In the genomic region with DNA sequence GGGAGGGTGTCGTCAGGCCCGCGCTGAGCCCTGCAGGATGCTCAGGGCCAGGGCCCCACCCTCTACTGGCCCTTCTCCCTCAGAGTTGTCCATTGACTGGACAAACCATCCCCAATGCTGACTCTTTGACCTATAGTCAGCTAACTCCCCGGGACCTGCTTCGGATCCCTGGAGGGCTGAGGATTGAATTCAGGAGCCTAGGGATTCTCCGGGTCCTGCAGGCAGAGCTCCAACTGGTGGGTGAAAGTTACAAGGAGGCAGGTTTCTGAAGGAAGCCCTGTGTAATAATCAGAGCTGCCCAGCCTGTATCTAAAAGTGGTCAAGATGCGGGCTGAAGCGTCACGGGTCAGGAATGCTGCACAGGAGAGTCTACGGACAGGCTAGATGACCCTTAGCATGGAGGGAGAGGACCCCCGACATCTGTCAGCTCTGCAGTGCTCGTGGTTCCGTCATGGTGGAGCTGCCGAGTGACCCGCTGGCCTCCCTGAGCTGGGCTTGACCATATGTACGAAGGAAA, we compare ENCODE assay signal across 10 cellular contexts. TPM values are rescaled to one million over a fixed set of nuclear protein-coding genes. Genes with fewer than 3 reads are reported as not detected.
A peak's percentile ranks its signal among the peaks of the same experiment; 100 is the strongest.
DNase-seq lines count a peak whose midpoint lies in the region; ATAC-seq, FAIRE-seq and TF ChIP-seq lines count a peak whose summit lies in the region.
"Had no signal": no experiment of that assay in that cellular context is flagged by ENCODE, and none has a peak within 500 bp of the region (broad histone marks: within the 10 kb centered on the region; RNA-seq: fewer than 3 reads in every experiment).

No MANE protein-coding gene starts in this region.

- CTCF ChIA-PET in H1 (lab: Charles Lee; ENCODE audit: partially characterized antibody) = interaction anchor here (0.8 to 5.8 kb wide), 10 partner anchors 9 to 113 kb away, joined by 3 to 47 read pairs (median 5); a partner anchor contains a TSS

- no peak for TF ChIP-seq POLR2A in H1 (IDR thresholded peaks at IDR 0.05; ENCODE audit: control extremely low read depth in 1 of 2, low read depth in 2 of 2, low read length in 2 of 2)

- DNase-seq in CD4-positive, CD25-positive, alpha-beta regulatory T cell = no peak
- no peak for DNase-seq in H1 (ENCODE audit: low read depth in 1 of 2, low spot score in 2 of 2)
- no peak for DNase-seq in pancreas
- DNase-seq in KBM-7 = no peak
- no peak for DNase-seq in hypothalamus (lab: John Stamatoyannopoulos, UW)
- DNase-seq in NCI-H2196 (lab: John Stamatoyannopoulos, UW; ENCODE audit: unreplicated experiment) = no peak
- DNase-seq: KG1 had no signal

- peaks cover 17% of the 10 kb centered on the region for H3K36me3 ChIP-seq in CD4-positive, CD25-positive, alpha-beta regulatory T cell (ENCODE audit: control insufficient read depth, insufficient read depth, low read length)
- H3K36me3 ChIP-seq in Loucy (ENCODE audit: insufficient read depth, low read length) (peaks cover 5% of the 10 kb centered on the region; the same call in 1 of the 2 replicates), H1 (ENCODE audit: control insufficient read depth in 2 of 4, insufficient read depth in 4 of 4, low read length in 3 of 4) (peaks cover 0 to under 1% (median 0%) of the 10 kb centered on the region in 4 experiments; a peak in 1 of 8 replicates), pancreas (no peaks in the 10 kb centered on the region)

- peak overlapping the region; percentile 88 for H3K9ac ChIP-seq in Loucy (ENCODE audit: low read depth, low read length, poor library complexity, severe bottlenecking)
- no peak overlapping the region; a peak in 2 of 7 replicates for H3K9ac ChIP-seq in H1 (replicated peaks in 1 of 4; ENCODE audit: extremely low read depth in 1 of 4, low read depth in 3 of 4, low read length in 3 of 4)

- peaks cover 16% of the 10 kb centered on the region for H4K20me1 ChIP-seq in Loucy (ENCODE audit: insufficient read depth, low read length, poor library complexity, severe bottlenecking)
- H4K20me1 ChIP-seq in H1 (replicated peaks in 1 of 2; ENCODE audit: control insufficient read depth in 1 of 2, insufficient read depth in 2 of 2, low read length in 2 of 2) = peaks cover 3 to 5% of the 10 kb centered on the region in 2 experiments

- H3K14ac ChIP-seq in H1 (ENCODE audit: insufficient read length) = no peak overlapping the region

- H2BK12ac ChIP-seq in H1 (ENCODE audit: low read depth, low read length) = no peak overlapping the region

- no peak overlapping the region for H2BK5ac ChIP-seq in H1 (ENCODE audit: low read depth, low read length)

- 84% methylated on average over 16 of the region's 16 CpGs; no CpG with 5 or more reads in 1 of the 2 experiments for WGBS in H1 (ENCODE audit: extremely low coverage in 1 of 2, insufficient coverage in 1 of 2, insufficient read length in 1 of 2, insufficient replicate concordance in 2 of 2, low coverage in 1 of 2, low lambda C conversion rate in 2 of 2, missing lambda C conversion rate in 1 of 2), 2 experiments
- 58 to 60% methylated on average over 16 of the region's 16 CpGs for whole genome bisulfite sequencing in pancreas, 2 donors

- no peak overlapping the region for H2AK5ac ChIP-seq in H1 (ENCODE audit: low read depth, low read length)

- no peak overlapping the region for H2BK120ac ChIP-seq in H1 (replicated peaks; ENCODE audit: low read depth, low read length)

- H3K9me2 ChIP-seq in Loucy (replicated peaks; ENCODE audit: low read depth, low read length) = no peaks in the 10 kb centered on the region

- no peaks in the 10 kb centered on the region for H3F3A ChIP-seq in Loucy (ENCODE audit: low read depth)

- H3K4me3 Mint-ChIP-seq in CD4-positive, CD25-positive, alpha-beta regulatory T cell = peak overlapping the region; percentile 84 to 97 (median 94)

- H4K5ac ChIP-seq in H1 (ENCODE audit: insufficient read length, low read depth, low read length) = no peak overlapping the region

- H3K4me1 Mint-ChIP-seq in CD4-positive, CD25-positive, alpha-beta regulatory T cell = peaks cover 0 to 53% (median 36%) of the 10 kb centered on the region in 4 donors

- intact Hi-C loops in pancreas (cut with DNase I) = no loop called here

- no peak overlapping the region for H4K91ac ChIP-seq in H1 (replicated peaks; ENCODE audit: insufficient read length, low read length)

- H3K79me2 ChIP-seq in Loucy (ENCODE audit: insufficient read depth, low read length) = peaks cover 51% of the 10 kb centered on the region
- no peaks in the 10 kb centered on the region for H3K79me2 ChIP-seq in H1 (ENCODE audit: control insufficient read depth in 1 of 2, insufficient read depth in 2 of 2, low read length in 2 of 2)

- no peak overlapping the region for H2BK20ac ChIP-seq in H1 (ENCODE audit: low read length)

- POLR2A ChIA-PET in H1 (lab: Charles Lee; ENCODE audit: partially characterized antibody) = interaction anchor here (0.7 to 3.2 kb wide), 6 partner anchors 9 to 36 kb away, joined by 3 to 12 read pairs (median 4); no protein-coding TSS in a partner anchor

- peaks cover 51% of the 10 kb centered on the region for H3K4me1 ChIP-seq in CD4-positive, CD25-positive, alpha-beta regulatory T cell (ENCODE audit: control insufficient read depth, insufficient read depth, low read length, poor library complexity, severe bottlenecking)
- H3K4me1 ChIP-seq in Loucy (ENCODE audit: insufficient read depth, low read length, poor library complexity, severe bottlenecking) (peaks cover 37% of the 10 kb centered on the region), H1 (replicated peaks in 1 of 4; ENCODE audit: control insufficient read depth in 3 of 4, insufficient read depth in 4 of 4, low read length in 3 of 4) (peaks cover 0 to 15% (median 4%) of the 10 kb centered on the region in 4 experiments; a peak in 5 of 7 replicates), pancreas (peaks cover 0 to 4% (median 0%) of the 10 kb centered on the region in 3 donors)

- 0 out of 2 replicates have a peak overlapping the region, but pooled peaks have one; percentile 46 for H2BK15ac ChIP-seq in H1 (ENCODE audit: low read length)

- H4K8ac ChIP-seq in H1 (ENCODE audit: extremely low read depth, insufficient read depth, low read length) = no peak overlapping the region; the same call in 1 of the 2 replicates

- TF ChIP-seq EP300 in H1 (IDR thresholded peaks at IDR 0.05; ENCODE audit: borderline replicate concordance in 1 of 2, low read depth in 2 of 2, low read length in 2 of 2) = no peak

- in situ Hi-C loops in KBM-7 (cut with MboI; ENCODE audit: low pct_unique_long_range_greater_than_20kb, low sequenced_read_pairs) = no loop called here

- peak overlapping the region in 2 of 3 donors; percentile 84 to 91 for H3K27ac Mint-ChIP-seq in CD4-positive, CD25-positive, alpha-beta regulatory T cell

- peak overlapping the region; percentile 58 for H3K27ac ChIP-seq in CD4-positive, CD25-positive, alpha-beta regulatory T cell (ENCODE audit: insufficient read depth, low read length, poor library complexity, severe bottlenecking)
- no peak overlapping the region for H3K27ac ChIP-seq in H1 (ENCODE audit: low read depth, low read length)
- peak overlapping the region in 3 of 4 donors; percentile 17 to 47 (median 41) for H3K27ac ChIP-seq in pancreas

- H3K56ac ChIP-seq in H1 (replicated peaks; ENCODE audit: insufficient read length, low read depth, low read length) = no peak overlapping the region

- H3K23me2 ChIP-seq in H1 (ENCODE audit: low read depth, low read length) = peaks cover 3% of the 10 kb centered on the region; the same call in 1 of the 2 replicates

- H3K4me2 ChIP-seq in Loucy (ENCODE audit: low read depth, low read length, poor library complexity, severe bottlenecking) (peak overlapping the region; percentile 94), H1 (ENCODE audit: insufficient read depth in 1 of 2, low read depth in 2 of 2, low read length in 2 of 2) (peak overlapping the region; percentile 35 to 87)

- no peak overlapping the region for H3K23ac ChIP-seq in H1 (ENCODE audit: insufficient read length)

- ATAC-seq in CD4-positive, CD25-positive, alpha-beta regulatory T cell (ENCODE audit: low read depth in 2 of 2) = no peak
- ATAC-seq in pancreas (peak in 1 of 4 donors; percentile 2), GM21526 (IDR thresholded peaks at IDR 0.05; ENCODE audit: low FRiP score, unreplicated experiment) (no peak)

- TF ChIP-seq CTCF in Loucy (conservative IDR thresholded peaks at IDR 0.05; ENCODE audit: low read length) = no peak
- TF ChIP-seq CTCF in H1 (IDR thresholded peaks at IDR 0.05; ENCODE audit: control extremely low read depth in 1 of 3, insufficient read depth in 1 of 3, low read depth in 1 of 3, low read length in 3 of 3) = no peak
- TF ChIP-seq CTCF in pancreas (IDR thresholded peaks at IDR 0.05) = no peak

- peaks cover 17% of the 10 kb centered on the region for H3K36me3 Mint-ChIP-seq in CD4-positive, CD25-positive, alpha-beta regulatory T cell

- peak overlapping the region; percentile 91 for H3K4me3 ChIP-seq in CD4-positive, CD25-positive, alpha-beta regulatory T cell (ENCODE audit: low read depth, low read length)
- H3K4me3 ChIP-seq in Loucy (ENCODE audit: low read length, poor library complexity, severe bottlenecking) (peak overlapping the region; percentile 92), H1 (ENCODE audit: extremely low read depth in 1 of 4, insufficient read depth in 2 of 4, low read depth in 3 of 4, low read length in 4 of 4) (peak overlapping the region; percentile 5 to 61 (median 44); a peak in 6 of 8 replicates), pancreas (peak overlapping the region in 3 of 4 donors; percentile 41 to 53 (median 51))

- TF ChIP-seq RAD21 in H1 (IDR thresholded peaks at IDR 0.05 in 1 of 2, conservative IDR thresholded peaks at IDR 0.05 in 1 of 2; ENCODE audit: low read depth in 2 of 2, low read length in 2 of 2) = no peak

- H3K79me1 ChIP-seq in H1 (ENCODE audit: low read depth, low read length) = no peaks in the 10 kb centered on the region

- H3K27me3 ChIP-seq in CD4-positive, CD25-positive, alpha-beta regulatory T cell (ENCODE audit: control insufficient read depth, insufficient read depth, low read length) = no peaks in the 10 kb centered on the region
- H3K27me3 ChIP-seq in Loucy (ENCODE audit: insufficient read depth, low read length, poor library complexity, severe bottlenecking) (no peaks in the 10 kb centered on the region), H1 (replicated peaks in 1 of 4; ENCODE audit: control insufficient read depth in 3 of 4, extremely low read depth in 1 of 4, insufficient read depth in 3 of 4, low read length in 3 of 4) (no peaks in the 10 kb centered on the region; a peak in 2 of 7 replicates), pancreas (no peaks in the 10 kb centered on the region)

- peak overlapping the region; percentile 32; the same call in 1 of the 2 replicates for H3K18ac ChIP-seq in H1 (ENCODE audit: extremely low read depth, low read length)

- H3K9me3 Mint-ChIP-seq in CD4-positive, CD25-positive, alpha-beta regulatory T cell = peaks cover 0 to 2% (median 0%) of the 10 kb centered on the region in 7 donors

- H2AFZ ChIP-seq in Loucy (ENCODE audit: low read length) (peak overlapping the region; percentile 93), H1 (ENCODE audit: low read length) (no peak overlapping the region)

- no peaks in the 10 kb centered on the region for H3K27me3 Mint-ChIP-seq in CD4-positive, CD25-positive, alpha-beta regulatory T cell

- no peak for FAIRE-seq in H1 (lab: Jason Lieb, UNC)
- no peak for FAIRE-seq in pancreas (lab: Jason Lieb, UNC)
- FAIRE-seq: islet of Langerhans had no signal

- no peak overlapping the region for H3K4ac ChIP-seq in H1 (replicated peaks; ENCODE audit: insufficient read length, low read depth, low read length)

- no peaks in the 10 kb centered on the region for H3K9me3 ChIP-seq in CD4-positive, CD25-positive, alpha-beta regulatory T cell (ENCODE audit: control insufficient read depth in 2 of 2, low read length in 2 of 2)
- H3K9me3 ChIP-seq in Loucy (ENCODE audit: insufficient read depth, low read depth, low read length) = no peaks in the 10 kb centered on the region
- H3K9me3 ChIP-seq in H1 (ENCODE audit: insufficient read depth in 2 of 2, low read depth in 1 of 2, low read length in 1 of 2) = no peaks in the 10 kb centered on the region
- no peaks in the 10 kb centered on the region for H3K9me3 ChIP-seq in pancreas

RNA-seq across cellular contexts. Expression of a gene that starts 0.6 kb away (rescaled TPM):
- total RNA-seq in CD4-positive, CD25-positive, alpha-beta regulatory T cell = 26.1 TPM
- 10 to 100 TPM; 33.5 to 72.4 (median 50.0) TPM for polyA plus RNA-seq in CD4-positive, CD25-positive, alpha-beta regulatory T cell
- total RNA-seq in H1 (2021; fragmentation: NEBNext Ultra II Directional; extraction: Animal tissue kit (Norgen Biotek cat#: 25700)) = 1.2 and 1.9 TPM in 2 replicates
- polyA plus RNA-seq in H1 (2011; rRNA removed) (2.4 and 2.5 TPM in 2 replicates), pancreas (1 to 10 TPM; 7.0 to 7.7 TPM)
- polyA plus RNA-seq in H1 (2011; cell fraction: cytosol; rRNA removed) = 2.3 TPM
- polyA plus RNA-seq in H1 (2011; cell fraction: nucleus; rRNA removed) = 3.2 TPM
- 3.0 to 5.8 TPM (median 4.1 TPM) in 4 replicates for polyA plus RNA-seq in H1 (2012, experiment 1 of 2)
- 1.7 TPM for polyA plus RNA-seq in H1 (2012, experiment 2 of 2)
- 1.4 TPM for polyA plus RNA-seq in H1 (2013, experiment 1 of 2)
- polyA plus RNA-seq in H1 (2013, experiment 2 of 2) = 1.1 TPM
- polyA minus RNA-seq in H1 (2011; rRNA and poly(A)+ RNA removed) = 1.8 and 2.3 TPM in 2 replicates
- 0.81 TPM for polyA minus RNA-seq in H1 (2011; cell fraction: cytosol; rRNA and poly(A)+ RNA removed)
- polyA minus RNA-seq in H1 (2011; cell fraction: nucleus; rRNA and poly(A)+ RNA removed) = 4.2 TPM
- total RNA-seq in pancreas = 10 to 100 TPM in 1 of 6 donors, 1 to 10 TPM in 5; 1.1 to 14.0 (median 4.1) TPM

RNA-seq across cellular contexts. Expression of a gene that starts 5.9 kb away (rescaled TPM):
- total RNA-seq in CD4-positive, CD25-positive, alpha-beta regulatory T cell = not detected
- polyA plus RNA-seq in CD4-positive, CD25-positive, alpha-beta regulatory T cell = not detected
- total RNA-seq in H1 (2021; fragmentation: NEBNext Ultra II Directional; extraction: Animal tissue kit (Norgen Biotek cat#: 25700)) = 0.34 TPM in 1 of 2 replicates, not detected in the other
- polyA plus RNA-seq in H1 (2011; rRNA removed) = 0.29 and 0.49 TPM in 2 replicates
- 0.43 TPM for polyA plus RNA-seq in H1 (2011; cell fraction: cytosol; rRNA removed)
- 0.46 TPM for polyA plus RNA-seq in H1 (2011; cell fraction: nucleus; rRNA removed)
- 0.18 to 0.40 TPM (median 0.36 TPM) in 4 replicates for polyA plus RNA-seq in H1 (2012, experiment 1 of 2)
- 0.21 TPM for polyA plus RNA-seq in H1 (2012, experiment 2 of 2)
- 0.26 TPM for polyA plus RNA-seq in H1 (2013, experiment 1 of 2)
- 0.37 TPM for polyA plus RNA-seq in H1 (2013, experiment 2 of 2)
- 0.25 and 0.37 TPM in 2 replicates for polyA minus RNA-seq in H1 (2011; rRNA and poly(A)+ RNA removed)
- polyA minus RNA-seq in H1 (2011; cell fraction: cytosol; rRNA and poly(A)+ RNA removed) = not detected
- polyA minus RNA-seq in H1 (2011; cell fraction: nucleus; rRNA and poly(A)+ RNA removed) = 1.4 TPM
- under 1 TPM in 1 of 6 donors, not detected in 5; 0.16 TPM for total RNA-seq in pancreas
- not detected for polyA plus RNA-seq in pancreas

RNA-seq across cellular contexts. Expression of a gene that starts 26.3 kb away (rescaled TPM):
- not detected for total RNA-seq in CD4-positive, CD25-positive, alpha-beta regulatory T cell
- not detected for polyA plus RNA-seq in CD4-positive, CD25-positive, alpha-beta regulatory T cell
- total RNA-seq in H1 (2021; fragmentation: NEBNext Ultra II Directional; extraction: Animal tissue kit (Norgen Biotek cat#: 25700)) = 0.17 TPM in 1 of 2 replicates, not detected in the other
- polyA plus RNA-seq in H1 (2011; rRNA removed) = 0.42 and 0.60 TPM in 2 replicates
- 0.58 TPM for polyA plus RNA-seq in H1 (2011; cell fraction: cytosol; rRNA removed)
- 0.23 TPM for polyA plus RNA-seq in H1 (2011; cell fraction: nucleus; rRNA removed)
- polyA plus RNA-seq in H1 (2012, experiment 1 of 2) = 0.21 to 0.32 TPM (median 0.25 TPM) in 3 of 4 replicates, not detected in the other
- not detected for polyA plus RNA-seq in H1 (2012, experiment 2 of 2)
- polyA plus RNA-seq in H1 (2013, experiment 1 of 2) = 0.34 TPM
- polyA plus RNA-seq in H1 (2013, experiment 2 of 2) = 0.28 TPM
- 0.29 TPM in 1 of 2 replicates, not detected in the other for polyA minus RNA-seq in H1 (2011; rRNA and poly(A)+ RNA removed)
- not detected for polyA minus RNA-seq in H1 (2011; cell fraction: cytosol; rRNA and poly(A)+ RNA removed)
- not detected for polyA minus RNA-seq in H1 (2011; cell fraction: nucleus; rRNA and poly(A)+ RNA removed)
- under 1 TPM; 0.08 to 0.58 (median 0.17) TPM for total RNA-seq in pancreas
- 1 to 10 TPM in 1 of 2 donors, under 1 TPM in 1; 0.11 to 1.5 TPM for polyA plus RNA-seq in pancreas

RNA-seq across cellular contexts. Expression of a gene that starts 40.7 kb away (rescaled TPM):
- total RNA-seq in CD4-positive, CD25-positive, alpha-beta regulatory T cell = 1.1 TPM
- under 1 TPM; 0.29 to 0.87 (median 0.54) TPM for polyA plus RNA-seq in CD4-positive, CD25-positive, alpha-beta regulatory T cell
- total RNA-seq in H1 (2021; fragmentation: NEBNext Ultra II Directional; extraction: Animal tissue kit (Norgen Biotek cat#: 25700)) = 0.58 and 0.73 TPM in 2 replicates
- polyA plus RNA-seq in H1 (2011; rRNA removed) (0.52 and 0.54 TPM in 2 replicates), pancreas (10 to 100 TPM; 36.3 to 69.9 TPM)
- 0.63 TPM for polyA plus RNA-seq in H1 (2011; cell fraction: cytosol; rRNA removed)
- 1.5 TPM for polyA plus RNA-seq in H1 (2011; cell fraction: nucleus; rRNA removed)
- 0.19 to 0.70 TPM (median 0.36 TPM) in 4 replicates for polyA plus RNA-seq in H1 (2012, experiment 1 of 2)
- polyA plus RNA-seq in H1 (2012, experiment 2 of 2) = 0.28 TPM
- polyA plus RNA-seq in H1 (2013, experiment 1 of 2) = 0.61 TPM
- polyA plus RNA-seq in H1 (2013, experiment 2 of 2) = 0.39 TPM
- 0.09 and 0.15 TPM in 2 replicates for polyA minus RNA-seq in H1 (2011; rRNA and poly(A)+ RNA removed)
- polyA minus RNA-seq in H1 (2011; cell fraction: cytosol; rRNA and poly(A)+ RNA removed) = not detected
- polyA minus RNA-seq in H1 (2011; cell fraction: nucleus; rRNA and poly(A)+ RNA removed) = 0.80 TPM
- total RNA-seq in pancreas = 10 to 100 TPM; 11.0 to 19.2 (median 17.6) TPM

RNA-seq across cellular contexts. Expression of a gene that starts 56.3 kb away (rescaled TPM):
- total RNA-seq in CD4-positive, CD25-positive, alpha-beta regulatory T cell = 26.9 TPM
- 1 to 10 TPM; 7.1 to 10.0 (median 8.5) TPM for polyA plus RNA-seq in CD4-positive, CD25-positive, alpha-beta regulatory T cell
- 78.5 and 79.1 TPM in 2 replicates for total RNA-seq in H1 (2021; fragmentation: NEBNext Ultra II Directional; extraction: Animal tissue kit (Norgen Biotek cat#: 25700))
- polyA plus RNA-seq in H1 (2011; rRNA removed) (18.1 and 24.3 TPM in 2 replicates), pancreas (10 to 100 TPM; 18.2 to 27.4 TPM)
- polyA plus RNA-seq in H1 (2011; cell fraction: cytosol; rRNA removed) = 30.7 TPM
- 90.1 TPM for polyA plus RNA-seq in H1 (2011; cell fraction: nucleus; rRNA removed)
- polyA plus RNA-seq in H1 (2012, experiment 1 of 2) = 53.2 to 61.0 TPM (median 55.8 TPM) in 4 replicates
- polyA plus RNA-seq in H1 (2012, experiment 2 of 2) = 12.5 TPM
- 44.6 TPM for polyA plus RNA-seq in H1 (2013, experiment 1 of 2)
- 49.0 TPM for polyA plus RNA-seq in H1 (2013, experiment 2 of 2)
- polyA minus RNA-seq in H1 (2011; rRNA and poly(A)+ RNA removed) = 91.5 and 96.4 TPM in 2 replicates
- 37.8 TPM for polyA minus RNA-seq in H1 (2011; cell fraction: cytosol; rRNA and poly(A)+ RNA removed)
- polyA minus RNA-seq in H1 (2011; cell fraction: nucleus; rRNA and poly(A)+ RNA removed) = 71.9 TPM
- 10 to 100 TPM; 11.3 to 17.3 (median 15.9) TPM for total RNA-seq in pancreas
